In the genomic region with DNA sequence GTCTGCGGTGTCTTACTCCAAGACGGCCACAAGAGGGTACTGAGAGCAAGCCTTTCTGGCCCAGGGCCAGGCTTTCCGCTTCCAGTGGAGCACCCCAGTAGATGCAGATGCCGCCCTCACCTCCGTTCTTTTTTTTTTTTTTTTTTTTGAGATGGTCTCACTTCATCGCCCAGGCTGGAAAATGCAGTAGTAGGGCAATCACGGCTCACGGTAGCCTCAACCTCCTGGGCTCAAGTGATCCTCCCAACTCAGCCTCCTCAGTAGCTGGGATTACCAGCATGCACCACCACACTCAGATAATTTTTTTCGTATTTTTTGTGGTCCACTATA, we compare ENCODE assay signal across 8 cellular contexts. TPM values are rescaled to one million over a fixed set of nuclear protein-coding genes. Genes with fewer than 3 reads are reported as not detected.
A peak's percentile ranks its signal among the peaks of the same experiment; 100 is the strongest.
DNase-seq lines count a peak whose midpoint lies in the region; ATAC-seq and TF ChIP-seq lines count a peak whose summit lies in the region.

No MANE protein-coding gene starts in this region.

- no peaks in the 10 kb centered on the region for H3K9me3 Mint-ChIP-seq in activated B cell treated with CpG ODN at 0.5 μM for 24 hours

- H3K4me3 Mint-ChIP-seq in activated B cell treated with CpG ODN at 0.5 μM for 24 hours = no peak overlapping the region

- H3K9me3 ChIP-seq in DOHH2 (ENCODE audit: control insufficient read depth, insufficient read depth, low read length) = no peaks in the 10 kb centered on the region

- H3K27ac ChIP-seq in DOHH2 (ENCODE audit: low read depth, low read length) (no peak overlapping the region), caudate nucleus (ENCODE audit: low read depth, low read length) (no peak overlapping the region)

- no peaks in the 10 kb centered on the region for H3K79me2 ChIP-seq in DOHH2 (ENCODE audit: control insufficient read depth, low read length)

- no peaks in the 10 kb centered on the region for H3K9me2 ChIP-seq in DOHH2 (replicated peaks; ENCODE audit: control insufficient read depth, low read length)

- peak; percentile 47 for ATAC-seq in HG03066 (IDR thresholded peaks at IDR 0.05; ENCODE audit: low read depth, unreplicated experiment)
- ATAC-seq in activated B cell treated with CpG ODN at 0.5 μM for 24 hours (ENCODE audit: low read depth) = peak; percentile 66
- ATAC-seq in GM18873 (IDR thresholded peaks at IDR 0.05; ENCODE audit: low FRiP score, unreplicated experiment) = no peak

- POLR2A ChIA-PET in activated B cell treated with CpG ODN at 0.5 μM for 24 hours (lab: Charles Lee) = no interaction called here

- peaks cover 13% of the 10 kb centered on the region for H3K4me1 ChIP-seq in DOHH2 (ENCODE audit: control insufficient read depth, low read length)

- H3K27me3 Mint-ChIP-seq in activated B cell treated with CpG ODN at 0.5 μM for 24 hours = no peaks in the 10 kb centered on the region

- H3K36me3 Mint-ChIP-seq in activated B cell treated with CpG ODN at 0.5 μM for 24 hours (ENCODE audit: low read depth) = no peaks in the 10 kb centered on the region

- H3K27ac Mint-ChIP-seq in activated B cell treated with CpG ODN at 0.5 μM for 24 hours = no peak overlapping the region

- DNase-seq in NCI-H226 (peak; percentile 52), activated B cell treated with CpG ODN at 0.5 μM for 24 hours (peak; percentile 46), caudate nucleus (lab: John Stamatoyannopoulos, UW) (peak in 52 of 61 donors; percentile 7 to 84 (median 42)), kidney tubule cell (ENCODE audit: low spot score) (peak; percentile 85)
- DNase-seq in stimulated activated CD4-positive, alpha-beta T cell treated with anti-CD3 and anti-CD28 coated beads, Interleukin-2, amount 100 ng/mL, for 4 hours (ENCODE audit: low read depth) = peak; percentile 71

- peaks cover 5% of the 10 kb centered on the region for H3K4me1 Mint-ChIP-seq in activated B cell treated with CpG ODN at 0.5 μM for 24 hours

- H3K36me3 ChIP-seq in DOHH2 (ENCODE audit: control insufficient read depth, low read length) = no peaks in the 10 kb centered on the region

- H3F3A ChIP-seq in DOHH2 (ENCODE audit: control insufficient read depth, insufficient read depth) = no peaks in the 10 kb centered on the region

- no peaks in the 10 kb centered on the region for H4K20me1 ChIP-seq in DOHH2 (ENCODE audit: control insufficient read depth, insufficient read depth, low read depth, low read length)

- no peak overlapping the region for H3K4me2 ChIP-seq in DOHH2 (ENCODE audit: low read length)

- H3K4me3 ChIP-seq in DOHH2 (ENCODE audit: low read length) = no peak overlapping the region

- TF ChIP-seq CTCF in DOHH2 (IDR thresholded peaks at IDR 0.05; ENCODE audit: low read depth, low read length, poor library complexity, severe bottlenecking) (peak; percentile 69), activated B cell treated with CpG ODN at 0.5 μM for 24 hours (IDR thresholded peaks at IDR 0.05) (no peak)

- H3K27me3 ChIP-seq in DOHH2 (ENCODE audit: control insufficient read depth, low read length) = peaks cover 30% of the 10 kb centered on the region

- CTCF ChIA-PET in activated B cell treated with CpG ODN at 0.5 μM for 24 hours (lab: Charles Lee) = interaction anchor here (0.7 to 2.0 kb wide), 6 partner anchors 21 to 213 kb away, joined by 3 to 8 read pairs (median 4); no protein-coding TSS in a partner anchor

- intact Hi-C loops in activated B cell treated with CpG ODN at 0.5 μM for 24 hours (cut with micrococcal nuclease) = loop anchor here (1.0 to 5.0 kb wide), 5 partner anchors 13 to 469 kb away; no protein-coding TSS in a partner anchor

RNA-seq across cellular contexts. Expression of a gene that starts 5.6 kb away (rescaled TPM):
- not detected in 2 replicates for total RNA-seq in activated B cell treated with CpG ODN at 0.5 μM for 24 hours

RNA-seq across cellular contexts. Expression of a gene that starts 16.1 kb away (rescaled TPM):
- total RNA-seq in activated B cell treated with CpG ODN at 0.5 μM for 24 hours = not detected in 2 replicates

RNA-seq across cellular contexts. Expression of a gene that starts 21.0 kb away (rescaled TPM):
- total RNA-seq in activated B cell treated with CpG ODN at 0.5 μM for 24 hours = 34.2 and 38.5 TPM in 2 replicates

RNA-seq across cellular contexts. Expression of a gene that starts 44.9 kb away (rescaled TPM):
- total RNA-seq in activated B cell treated with CpG ODN at 0.5 μM for 24 hours = 4.1 and 5.2 TPM in 2 replicates
